ENCODE assay signal across 9 cellular contexts in genomic region chr17:83099570-83100181, GRCh38. TPM values are rescaled to one million over a fixed set of nuclear protein-coding genes. Genes with fewer than 3 reads are reported as not detected.
DNase-seq lines count a peak whose midpoint lies in the region; ATAC-seq and TF ChIP-seq lines count a peak whose summit lies in the region.
"Had no signal": no experiment of that assay in that cellular context is flagged by ENCODE, and none has a peak within 500 bp of the region (broad histone marks: within the 10 kb centered on the region; RNA-seq: fewer than 3 reads in every experiment).

No MANE protein-coding gene starts in this region.

- no peaks in the 10 kb centered on the region for H3K36me3 ChIP-seq in OCI-LY7 (ENCODE audit: insufficient read depth, low read length)

- ATAC-seq in HG03432 (IDR thresholded peaks at IDR 0.05; ENCODE audit: unreplicated experiment) (no peak), HG03095 (IDR thresholded peaks at IDR 0.05; ENCODE audit: unreplicated experiment) (no peak)

- H2AFZ ChIP-seq in OCI-LY7 (ENCODE audit: low read length) = no peak overlapping the region

- CTCF ChIA-PET in OCI-LY7 (lab: Charles Lee; ENCODE audit: unreplicated experiment) = no interaction called here

- intact Hi-C loops in OCI-LY7 (cut with micrococcal nuclease; ENCODE audit: unreplicated experiment) = loop anchor here (2.0 to 5.0 kb wide), 4 partner anchors 19 to 422 kb away; no protein-coding TSS in a partner anchor

- H3K4me3 ChIP-seq in OCI-LY7 (ENCODE audit: low read depth, low read length, poor library complexity, severe bottlenecking) = no peak overlapping the region
- peak overlapping the region; percentile 23 for H3K4me3 ChIP-seq in retinal pigment epithelial cell (ENCODE audit: low read length)

- DNase-seq in DMS79 (lab: John Stamatoyannopoulos, UW) (peak; percentile 55), OCI-LY7 (ENCODE audit: low spot score) (no peak), glomerular visceral epithelial cell (ENCODE audit: extremely low spot score) (peak; percentile 78), retinal pigment epithelial cell (ENCODE audit: low read depth) (no peak), NCI-H446 (lab: John Stamatoyannopoulos, UW) (no peak)
- DNase-seq in stimulated activated naive CD4-positive, alpha-beta T cell (lab: John Stamatoyannopoulos, UW) = no peak
- DNase-seq: T-helper 2 cell had no signal

- H3K9me2 ChIP-seq in OCI-LY7 (ENCODE audit: insufficient read depth, low read length) = no peaks in the 10 kb centered on the region

- H3K9me3 ChIP-seq in OCI-LY7 (ENCODE audit: low read length) = no peaks in the 10 kb centered on the region

- POLR2A ChIA-PET in OCI-LY7 (lab: Charles Lee) = no interaction called here

- no peaks in the 10 kb centered on the region for H4K20me1 ChIP-seq in OCI-LY7 (ENCODE audit: insufficient read depth, low read length)

- BruUV-seq in OCI-LY7 (replicated peaks; lab: Mats Ljungman, UMichigan) = no TSS peak

- H3K4me1 ChIP-seq in OCI-LY7 (ENCODE audit: insufficient read depth, low read length, poor library complexity, severe bottlenecking) = peaks cover 35% of the 10 kb centered on the region

- TF ChIP-seq CTCF in OCI-LY7 (conservative IDR thresholded peaks at IDR 0.05; ENCODE audit: low read length) = no peak
- TF ChIP-seq CTCF in retinal pigment epithelial cell (conservative IDR thresholded peaks at IDR 0.05; ENCODE audit: low read depth, low read length) = no peak

- no peak overlapping the region for H3K27ac ChIP-seq in OCI-LY7 (ENCODE audit: low read depth, low read length, poor library complexity, severe bottlenecking)

- H3K4me2 ChIP-seq in OCI-LY7 (ENCODE audit: low read length) = peak overlapping the region; percentile 52

- H3K79me2 ChIP-seq in OCI-LY7 (ENCODE audit: insufficient read depth, low read depth, low read length) = no peaks in the 10 kb centered on the region

RNA-seq across cellular contexts. Expression of gene METRNL, which starts 20.3 kb away (rescaled TPM):
- 16.9 and 18.8 TPM in 2 replicates for total RNA-seq in OCI-LY7 (2014; rRNA removed; shearing (Covaris generic))
- total RNA-seq in OCI-LY7 (2022) = 19.3 and 23.3 TPM in 2 replicates

Comparison
In these comparisons a context has a peak if more than half of its experiments do, and no peak if none do; other contexts are left out.
1. DNase-seq: peak in DMS79 (single experiment) and glomerular visceral epithelial cell (single experiment); none in OCI-LY7 (single experiment), retinal pigment epithelial cell (single experiment), stimulated activated naive CD4-positive, alpha-beta T cell (0 of 6) and NCI-H446 (0 of 2).